ENCODE assay signal across 23 cellular contexts in the genomic region with DNA sequence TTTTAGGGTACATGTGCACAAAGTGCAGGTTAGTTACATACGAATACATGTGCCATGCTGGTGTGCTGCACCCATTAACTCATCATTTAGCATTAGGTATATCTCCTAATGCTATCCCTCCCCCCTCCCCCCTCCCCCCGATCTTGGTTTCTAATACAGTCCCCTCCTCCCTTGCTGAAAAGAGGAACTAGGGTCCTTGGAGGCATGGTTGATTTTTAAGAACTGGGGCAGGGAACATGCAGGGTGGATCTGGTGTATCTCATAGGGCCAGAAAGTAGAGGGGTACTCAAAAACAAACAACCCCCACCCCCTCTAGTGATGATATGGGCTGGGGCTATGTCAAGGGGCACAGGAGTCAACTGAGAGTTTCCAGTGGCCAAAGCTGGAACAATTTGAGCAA.
"Had no signal": no experiment of that assay in that cellular context is flagged by ENCODE, and none has a peak within 500 bp of the region (broad histone marks: within the 10 kb centered on the region; RNA-seq: fewer than 3 reads in every experiment).

No MANE protein-coding gene starts in this region.

- H3K4me1 Mint-ChIP-seq: activated CD4-positive, alpha-beta memory T cell treated with anti-CD3 and anti-CD28 coated beads, Interleukin-2, amount 10 ng/mL, durations not matched to agents 7 days and 5 days had no signal

- ATAC-seq: activated T-cell treated with anti-CD3 and anti-CD28 coated beads, Interleukin-2, amount 50 U/mL, for 72 hours; T-cell had no signal

- H3K27ac Mint-ChIP-seq: activated CD4-positive, alpha-beta memory T cell treated with anti-CD3 and anti-CD28 coated beads, Interleukin-2, amount 10 ng/mL, durations not matched to agents 7 days and 5 days; activated T-cell treated with anti-CD3 and anti-CD28 coated beads, Interleukin-2, amount 50 U/mL, for 72 hours; activated T-helper 2 cell treated with anti-CD3 and anti-CD28 coated beads, Interferon-gamma antibody, Interleukin-2, Interleukin-4, amounts not matched to agents 10 μg/mL and 5 μg/mL and 100 μg/mL, durations not matched to agents 14 hours and 24 hours and 36 hours; T-cell had no signal

- H3K4me3 Mint-ChIP-seq: activated CD4-positive, alpha-beta memory T cell treated with anti-CD3 and anti-CD28 coated beads, Interleukin-2, amount 10 ng/mL, durations not matched to agents 7 days and 5 days; activated T-cell treated with anti-CD3 and anti-CD28 coated beads, Interleukin-2, amount 50 U/mL, for 72 hours; T-cell had no signal

- DNase-seq: activated CD4-positive, alpha-beta memory T cell treated with anti-CD3 and anti-CD28 coated beads, Interleukin-2, amount 10 ng/mL, durations not matched to agents 7 days and 5 days; activated CD4-positive, alpha-beta T cell treated with anti-CD3 and anti-CD28 coated beads, Interleukin-2, amount 50 U/mL, for 1 hour; activated CD4-positive, CD25-positive, alpha-beta regulatory T cell; activated gamma-delta T cell treated with Interleukin-2 at 50 U/mL for 16 hours; activated naive CD4-positive, alpha-beta T cell treated with anti-CD3 and anti-CD28 coated beads, Interleukin-2, amount 50 U/mL, for 16 hours; activated T-cell treated with anti-CD3 and anti-CD28 coated beads for 4 hours; activated T-cell treated with anti-CD3 and anti-CD28 coated beads, Interleukin-2, amount 50 U/mL, for 72 hours; aorta; caudate nucleus; colonic mucosa; KG1; MG63; NCI-H1105 treated with DMSO at 0.1 percent for 48 hours; NCI-H1436 treated with DMSO at 0.1 percent for 48 hours; NCI-H187; NCI-H2081; NCI-H510A treated with DMSO at 0.1 percent for 48 hours; NCI-H69; NK-92 treated with Interleukin-12 subunit alpha and Interleukin-12 subunit beta, amount 100 ng/mL, for 24 hours; SIG-M5; T-cell; T-helper 2 cell had no signal
